In the genomic region with DNA sequence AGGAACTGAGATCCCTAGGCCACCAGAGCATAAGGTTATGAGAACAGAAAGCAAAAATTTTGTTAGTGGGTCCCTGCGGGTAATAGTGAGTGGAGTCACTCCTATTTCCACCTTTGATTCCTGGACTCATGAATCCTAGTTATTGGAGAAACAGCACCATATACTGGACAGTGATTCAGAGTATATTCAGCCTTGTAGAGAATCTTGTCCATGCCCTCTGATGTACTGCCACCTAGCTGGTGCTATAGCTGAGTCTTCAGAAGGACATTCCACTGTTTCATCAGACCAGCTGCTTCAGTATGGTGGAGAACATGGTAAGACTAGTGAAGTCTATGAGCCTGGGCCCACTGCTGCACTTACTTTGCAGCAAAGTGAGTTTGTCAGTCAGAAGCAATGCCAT, we compare ENCODE assay signal across 22 cellular contexts. TPM values are rescaled to one million over a fixed set of nuclear protein-coding genes. Genes with fewer than 3 reads are reported as not detected.
DNase-seq lines count a peak whose midpoint lies in the region; ATAC-seq and TF ChIP-seq lines count a peak whose summit lies in the region.
"Had no signal": no experiment of that assay in that cellular context is flagged by ENCODE, and none has a peak within 500 bp of the region (broad histone marks: within the 10 kb centered on the region; RNA-seq: fewer than 3 reads in every experiment).

No MANE protein-coding gene starts in this region.

- TF ChIP-seq EP300 in gastroesophageal sphincter (IDR thresholded peaks at IDR 0.05) = no peak

- no peak overlapping the region for H3K4me3 ChIP-seq in AG09309 (ENCODE audit: control insufficient read depth, low read depth, low read length)
- H3K4me3 ChIP-seq in gastroesophageal sphincter = no peak overlapping the region
- H3K4me3 ChIP-seq: upper lobe of right lung had no signal

- TF ChIP-seq POLR2A in gastroesophageal sphincter (IDR thresholded peaks at IDR 0.05) = no peak

- DNase-seq in AG09309 (ENCODE audit: low read depth) (no peak), HT1080 (ENCODE audit: low read depth) (peak; percentile 51), SW480 (ENCODE audit: low spot score) (peak; percentile 37), NCI-H2196 treated with DMSO at 0.1 percent for 48 hours (lab: John Stamatoyannopoulos, UW; ENCODE audit: unreplicated experiment) (no peak), hepatic stellate cell (ENCODE audit: low spot score) (no peak)
- no peak for DNase-seq in activated T-cell treated with anti-CD3 and anti-CD28 coated beads, Interleukin-2, amount 50 U/mL, for 1 hour
- DNase-seq: activated CD4-positive, alpha-beta T cell treated with anti-CD3 and anti-CD28 coated beads for 1 hour; activated CD8-positive, alpha-beta memory T cell treated with anti-CD3 and anti-CD28 coated beads, Interleukin-2, amount 50 U/mL, for 48 hours; activated naive CD4-positive, alpha-beta T cell treated with anti-CD3 and anti-CD28 coated beads, Interleukin-2, amount 10 ng/mL, durations not matched to agents 7 days and 5 days; DMS 273 treated with DMSO at 0.1 percent for 48 hours; effector CD4-positive, alpha-beta T cell; Kasumi-1; midbrain; NCI-H187; NCI-H510A; nucleus accumbens; small intestine; upper lobe of right lung had no signal

- no peaks in the 10 kb centered on the region for H3K4me1 ChIP-seq in gastroesophageal sphincter
- H3K4me1 ChIP-seq: upper lobe of right lung had no signal

- H3K9me3 ChIP-seq in gastroesophageal sphincter = no peaks in the 10 kb centered on the region
- H3K9me3 ChIP-seq: upper lobe of right lung had no signal

- no peaks in the 10 kb centered on the region for H3K27me3 ChIP-seq in gastroesophageal sphincter
- H3K27me3 ChIP-seq: upper lobe of right lung had no signal

- H3K36me3 ChIP-seq in gastroesophageal sphincter = no peaks in the 10 kb centered on the region
- H3K36me3 ChIP-seq: upper lobe of right lung had no signal

- peak; percentile 12 for TF ChIP-seq CTCF in AG09309 (IDR thresholded peaks at IDR 0.05; ENCODE audit: control insufficient read depth, insufficient read depth, low read depth, low read length, missing control alignments)
- peak in 1 of 4 experiments; percentile 14 for TF ChIP-seq CTCF in gastroesophageal sphincter (IDR thresholded peaks at IDR 0.05)

- H3K27ac ChIP-seq in gastroesophageal sphincter = no peak overlapping the region
- H3K27ac ChIP-seq: HL-60, upper lobe of right lung had no signal

- ATAC-seq in gastroesophageal sphincter = peak; percentile 10
- ATAC-seq in GM21619 (IDR thresholded peaks at IDR 0.05; ENCODE audit: unreplicated experiment) = no peak
- ATAC-seq: stimulated activated effector memory CD8-positive, alpha-beta T cell treated with anti-CD3 and anti-CD28 coated beads, Interleukin-12 subunit alpha, Interleukin-12 subunit beta, amount 100 ng/mL, for 72 hours; upper lobe of right lung had no signal

- 91% methylated on average over 1 of the region's 1 CpG; no CpG with 5 or more reads in 1 of the 2 donors for WGBS in gastroesophageal sphincter (ENCODE audit: low coverage in 1 of 2), 2 donors

RNA-seq across cellular contexts. Expression of a gene that starts 25.0 kb away (rescaled TPM):
- total RNA-seq in HT1080 (2014; rRNA removed; shearing (Covaris generic)) = 60.9 and 76.0 TPM in 2 replicates
- polyA plus RNA-seq in HT1080 (2015; cell fraction: cytosol; rRNA removed) = 49.5 and 73.9 TPM in 2 replicates
- 472 and 506 TPM in 2 replicates for polyA plus RNA-seq in HT1080 (2015; cell fraction: nucleus; rRNA removed)
- total RNA-seq in gastroesophageal sphincter = 10 to 100 TPM in 2 of 4 donors, 1 to 10 TPM in 2; 1.5 to 14.6 (median 10.0) TPM

Comparison
In these comparisons a context has a peak if more than half of its experiments do, and no peak if none do; other contexts are left out.
1. DNase-seq: peak in HT1080 (single experiment) and SW480 (single experiment); none in AG09309 (single experiment), activated T-cell treated with anti-CD3 and anti-CD28 coated beads, Interleukin-2, amount 50 U/mL, for 1 hour (single experiment), NCI-H2196 treated with DMSO at 0.1 percent for 48 hours (single experiment) and hepatic stellate cell (single experiment).